9 cellular contexts compared by ENCODE assay signal in genomic region chr5:174951151-174951780, GRCh38.
DNase-seq lines count a peak whose midpoint lies in the region; ATAC-seq and TF ChIP-seq lines count a peak whose summit lies in the region.
"Had no signal": no experiment of that assay in that cellular context is flagged by ENCODE, and none has a peak within 500 bp of the region (broad histone marks: within the 10 kb centered on the region; RNA-seq: fewer than 3 reads in every experiment).

No MANE protein-coding gene starts in this region.

- H3K4me3 ChIP-seq in Loucy (ENCODE audit: low read length, poor library complexity, severe bottlenecking) = no peak overlapping the region
- no peak overlapping the region for H3K4me3 ChIP-seq in SJCRH30
- no peak overlapping the region for H3K4me3 ChIP-seq in cardiac muscle cell

- no peaks in the 10 kb centered on the region for H4K20me1 ChIP-seq in Loucy (ENCODE audit: insufficient read depth, low read length, poor library complexity, severe bottlenecking)

- H3K4me1 ChIP-seq in Loucy (ENCODE audit: insufficient read depth, low read length, poor library complexity, severe bottlenecking) (no peaks in the 10 kb centered on the region), SJCRH30 (peaks cover 6% of the 10 kb centered on the region; the same call in 1 of the 2 replicates), cardiac muscle cell (ENCODE audit: low read depth) (peaks cover 6% of the 10 kb centered on the region)

- peak; percentile 68 for DNase-seq in COR-L47 (lab: John Stamatoyannopoulos, UW)
- peak; percentile 81 to 95 for DNase-seq in SJCRH30
- DNase-seq in activated naive CD8-positive, alpha-beta T cell treated with anti-CD3 and anti-CD28 coated beads for 36 hours = peak; percentile 52
- peak; percentile 79 to 88 for DNase-seq in cardiac muscle cell (ENCODE audit: low read depth in 1 of 2, low spot score in 1 of 2)
- DNase-seq in renal cortical epithelial cell (ENCODE audit: low read depth) = peak; percentile 47
- DNase-seq: activated B cell treated with CpG ODN at 0.5 μM for 24 hours had no signal

- H3K27ac Mint-ChIP-seq in activated naive CD8-positive, alpha-beta T cell treated with anti-CD3 and anti-CD28 coated beads for 36 hours = no peak overlapping the region
- H3K27ac Mint-ChIP-seq: activated B cell treated with CpG ODN at 0.5 μM for 24 hours had no signal

- ATAC-seq in GM21423 (IDR thresholded peaks at IDR 0.05; ENCODE audit: unreplicated experiment) (peak; percentile 68), HG03139 (IDR thresholded peaks at IDR 0.05; ENCODE audit: unreplicated experiment) (no peak)

- H3K9me2 ChIP-seq in Loucy (replicated peaks; ENCODE audit: low read depth, low read length) = no peaks in the 10 kb centered on the region

- H3K36me3 Mint-ChIP-seq in activated naive CD8-positive, alpha-beta T cell treated with anti-CD3 and anti-CD28 coated beads for 36 hours = no peaks in the 10 kb centered on the region

- H3K9me3 Mint-ChIP-seq in activated naive CD8-positive, alpha-beta T cell treated with anti-CD3 and anti-CD28 coated beads for 36 hours = no peaks in the 10 kb centered on the region
- H3K9me3 Mint-ChIP-seq: activated B cell treated with CpG ODN at 0.5 μM for 24 hours had no signal

- H3K9ac ChIP-seq in Loucy (ENCODE audit: low read depth, low read length, poor library complexity, severe bottlenecking) = no peak overlapping the region

- no peak overlapping the region for H2AFZ ChIP-seq in Loucy (ENCODE audit: low read length)

- H3K27me3 Mint-ChIP-seq in activated naive CD8-positive, alpha-beta T cell treated with anti-CD3 and anti-CD28 coated beads for 36 hours = peaks cover 25% of the 10 kb centered on the region
- H3K27me3 Mint-ChIP-seq: activated B cell treated with CpG ODN at 0.5 μM for 24 hours had no signal

- no peaks in the 10 kb centered on the region for H3K79me2 ChIP-seq in Loucy (ENCODE audit: insufficient read depth, low read length)

- no peak overlapping the region for H3K4me3 Mint-ChIP-seq in activated naive CD8-positive, alpha-beta T cell treated with anti-CD3 and anti-CD28 coated beads for 36 hours
- H3K4me3 Mint-ChIP-seq: activated B cell treated with CpG ODN at 0.5 μM for 24 hours had no signal

- no peaks in the 10 kb centered on the region for H3F3A ChIP-seq in Loucy (ENCODE audit: low read depth)

- H3K27ac ChIP-seq in SJCRH30 (no peak overlapping the region), cardiac muscle cell (no peak overlapping the region)

- TF ChIP-seq CTCF in Loucy (conservative IDR thresholded peaks at IDR 0.05; ENCODE audit: low read length) (peak; percentile 69), cardiac muscle cell (IDR thresholded peaks at IDR 0.05; ENCODE audit: low read depth, low read length) (peak; percentile 89)

- H3K36me3 ChIP-seq in Loucy (ENCODE audit: insufficient read depth, low read length) (no peaks in the 10 kb centered on the region), SJCRH30 (no peaks in the 10 kb centered on the region), cardiac muscle cell (no peaks in the 10 kb centered on the region)

- no peaks in the 10 kb centered on the region for H3K4me1 Mint-ChIP-seq in activated naive CD8-positive, alpha-beta T cell treated with anti-CD3 and anti-CD28 coated beads for 36 hours
- H3K4me1 Mint-ChIP-seq: activated B cell treated with CpG ODN at 0.5 μM for 24 hours had no signal

- H3K9me3 ChIP-seq in Loucy (ENCODE audit: insufficient read depth, low read depth, low read length) = no peaks in the 10 kb centered on the region
- H3K9me3 ChIP-seq in SJCRH30 (replicated peaks) = 0 out of 2 replicates have a peak, but pooled peaks cover 3% of the 10 kb centered on the region
- H3K9me3 ChIP-seq in cardiac muscle cell (ENCODE audit: low read depth) = no peaks in the 10 kb centered on the region

- H3K27me3 ChIP-seq in Loucy (ENCODE audit: insufficient read depth, low read length, poor library complexity, severe bottlenecking) (no peaks in the 10 kb centered on the region), SJCRH30 (no peaks in the 10 kb centered on the region), cardiac muscle cell (no peaks in the 10 kb centered on the region)

- no peak overlapping the region for H3K4me2 ChIP-seq in Loucy (ENCODE audit: low read depth, low read length, poor library complexity, severe bottlenecking)
